Comparison of ENCODE assay signal across 20 cellular contexts in genomic region chr2:157217409-157217808, GRCh38. TPM values are rescaled to one million over a fixed set of nuclear protein-coding genes. Genes with fewer than 3 reads are reported as not detected.
DNase-seq lines count a peak whose midpoint lies in the region; ATAC-seq, FAIRE-seq and TF ChIP-seq lines count a peak whose summit lies in the region.
"Had no signal": no experiment of that assay in that cellular context is flagged by ENCODE, and none has a peak within 500 bp of the region (broad histone marks: within the 10 kb centered on the region; RNA-seq: fewer than 3 reads in every experiment).

No MANE protein-coding gene starts in this region.

- no peak for DNase-seq in frontal cortex (ENCODE audit: low spot score in 2 of 2)
- no peak for DNase-seq in islet precursor cell
- DNase-seq in H54 (ENCODE audit: insufficient read length, low spot score), result no peak
- DNase-seq in stimulated activated CD4-positive, alpha-beta T cell treated with anti-CD3 and anti-CD28 coated beads, Interleukin-2, amount 100 ng/mL, for 24 hours, result no peak
- DNase-seq: 8988T; ACHN; C1 segment of cervical spinal cord; Calu3; CD4-positive, alpha-beta memory T cell; COR-L47; DMS153; DND-41; HFFc6 had no signal

- peak; percentile 7 for TF ChIP-seq CTCF in GM12873 (IDR thresholded peaks at IDR 0.05; ENCODE audit: insufficient read depth, low read depth, low read length, missing control alignments)

- FAIRE-seq in frontal cortex (lab: Jason Lieb, UNC) (peak; percentile 21), H54 (lab: Jason Lieb, UNC) (no peak)
- FAIRE-seq: A549, G401.6, GM12878, GM19239 had no signal

- no peak for TF ChIP-seq POLR2A in H54 (IDR thresholded peaks at IDR 0.05; ENCODE audit: low read depth, low read length)

- ATAC-seq in HG03175 (IDR thresholded peaks at IDR 0.05; ENCODE audit: unreplicated experiment), result peak; percentile 55
- ATAC-seq: A549, GM12878, GM23338 had no signal

RNA-seq across cellular contexts. Expression of gene GALNT5, which starts 40.1 kb away (rescaled TPM):
- under 0.01 TPM for total RNA-seq in frontal cortex
- total RNA-seq: CD4-positive, alpha-beta memory T cell had no signal
